15 cellular contexts compared by ENCODE assay signal in genomic region chr12:75694891-75695290, GRCh38.
"Had no signal": no experiment of that assay in that cellular context is flagged by ENCODE, and none has a peak within 500 bp of the region (broad histone marks: within the 10 kb centered on the region; RNA-seq: fewer than 3 reads in every experiment).

No MANE protein-coding gene starts in this region.

- H3K27me3 ChIP-seq: dorsolateral prefrontal cortex, gastroesophageal sphincter, neutrophil, thyroid gland, vagina had no signal

- ATAC-seq: gastroesophageal sphincter; lower lobe of right lung; naive thymus-derived CD4-positive, alpha-beta T cell; T-helper 17 cell had no signal

- DNase-seq: activated CD4-positive, CD25-positive, alpha-beta regulatory T cell; activated effector memory CD4-positive, alpha-beta T cell treated with Interleukin-2 at 50 U/mL for 16 hours; activated T-cell treated with anti-CD3 and anti-CD28 coated beads, Interleukin-2, amount 50 U/mL, for 1 hour; amniotic stem cell; dorsolateral prefrontal cortex; hippocampal formation; lower lobe of right lung; naive thymus-derived CD4-positive, alpha-beta T cell; small intestine; T-helper 17 cell; thyroid gland had no signal

- H3K27me3 Mint-ChIP-seq: activated naive CD4-positive, alpha-beta T cell treated with anti-CD3 and anti-CD28 coated beads, Interleukin-2, amount 50 U/mL, for 24 hours had no signal

- H3K36me3 ChIP-seq: gastroesophageal sphincter, lower lobe of right lung, neutrophil, thyroid gland, vagina had no signal

- H3K4me3 ChIP-seq: dorsolateral prefrontal cortex, gastroesophageal sphincter, lower lobe of right lung, thyroid gland, vagina had no signal

- H3K36me3 Mint-ChIP-seq: activated naive CD4-positive, alpha-beta T cell treated with anti-CD3 and anti-CD28 coated beads, Interleukin-2, amount 50 U/mL, for 24 hours; naive thymus-derived CD4-positive, alpha-beta T cell had no signal

- H3K4me1 Mint-ChIP-seq: activated naive CD4-positive, alpha-beta T cell treated with anti-CD3 and anti-CD28 coated beads, Interleukin-2, amount 50 U/mL, for 24 hours; T-helper 17 cell had no signal

- H3K4me3 Mint-ChIP-seq: activated naive CD4-positive, alpha-beta T cell treated with anti-CD3 and anti-CD28 coated beads, Interleukin-2, amount 50 U/mL, for 24 hours; naive thymus-derived CD4-positive, alpha-beta T cell; T-helper 17 cell had no signal

- H3K9me3 ChIP-seq: gastroesophageal sphincter, lower lobe of right lung, neutrophil, thyroid gland, vagina had no signal

- H3K27ac Mint-ChIP-seq: activated naive CD4-positive, alpha-beta T cell treated with anti-CD3 and anti-CD28 coated beads, Interleukin-2, amount 50 U/mL, for 24 hours; naive thymus-derived CD4-positive, alpha-beta T cell; T-helper 17 cell had no signal

- H3K4me1 ChIP-seq: gastroesophageal sphincter, lower lobe of right lung, vagina had no signal

- H3K27ac ChIP-seq: dorsolateral prefrontal cortex, gastroesophageal sphincter, lower lobe of right lung, neutrophil, thyroid gland, vagina had no signal

- H3K9me3 Mint-ChIP-seq: activated naive CD4-positive, alpha-beta T cell treated with anti-CD3 and anti-CD28 coated beads, Interleukin-2, amount 50 U/mL, for 24 hours had no signal
